Comparison of ENCODE assay signal across 10 cellular contexts in the genomic region with DNA sequence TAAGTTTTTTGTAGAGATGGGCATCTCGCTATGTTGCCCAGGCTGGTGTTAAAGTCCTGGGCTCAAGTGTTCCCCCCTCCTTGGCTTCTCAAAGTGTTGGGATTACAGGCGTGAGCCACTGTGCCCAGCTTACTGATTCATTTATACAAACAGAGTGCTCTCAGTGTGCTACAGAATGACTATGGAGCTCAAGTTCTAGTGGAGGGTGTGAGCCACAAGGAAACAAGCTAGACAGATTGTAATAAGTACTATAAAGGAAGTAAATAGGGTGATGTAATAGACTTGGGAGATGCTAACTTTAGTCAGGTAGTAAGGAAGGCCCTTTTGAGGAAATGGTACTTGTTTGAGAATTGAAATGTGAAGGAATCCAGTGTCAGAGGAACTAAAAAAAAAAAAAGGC. TPM values are rescaled to one million over a fixed set of nuclear protein-coding genes. Genes with fewer than 3 reads are reported as not detected.
DNase-seq lines count a peak whose midpoint lies in the region; ATAC-seq and TF ChIP-seq lines count a peak whose summit lies in the region.
"Had no signal": no experiment of that assay in that cellular context is flagged by ENCODE, and none has a peak within 500 bp of the region (broad histone marks: within the 10 kb centered on the region; RNA-seq: fewer than 3 reads in every experiment).

No MANE protein-coding gene starts in this region.

- H3K4me1 Mint-ChIP-seq in activated T-helper 17 cell treated with anti-CD3 and anti-CD28 coated beads, Interleukin-2, amount 50 U/mL, for 72 hours, result peaks cover 16% of the 10 kb centered on the region

- no peaks in the 10 kb centered on the region for H3K27me3 Mint-ChIP-seq in activated T-helper 17 cell treated with anti-CD3 and anti-CD28 coated beads, Interleukin-2, amount 50 U/mL, for 72 hours

- in situ Hi-C loops in Caki2 (cut with HindIII; ENCODE audit: low pct_unique_long_range_greater_than_20kb, low sequenced_read_pairs), result no loop called here

- TF ChIP-seq CTCF in Loucy (conservative IDR thresholded peaks at IDR 0.05; ENCODE audit: low read length) (no peak), mucosa of descending colon (IDR thresholded peaks at IDR 0.05) (no peak)

- no peaks in the 10 kb centered on the region for H4K20me1 ChIP-seq in Loucy (ENCODE audit: insufficient read depth, low read length, poor library complexity, severe bottlenecking)

- peak overlapping the region; percentile 94 for H3K4me3 Mint-ChIP-seq in activated T-helper 17 cell treated with anti-CD3 and anti-CD28 coated beads, Interleukin-2, amount 50 U/mL, for 72 hours

- no peaks in the 10 kb centered on the region for H3K27me3 ChIP-seq in Loucy (ENCODE audit: insufficient read depth, low read length, poor library complexity, severe bottlenecking)
- H3K27me3 ChIP-seq: cardiac muscle cell had no signal

- intact Hi-C loops in mucosa of descending colon (cut with DNase I, micrococcal nuclease), result loop anchor here in 1 of 2 donors (10.0 kb wide), 1 partner anchor 91 kb away; no protein-coding TSS in a partner anchor

- H3K36me3 ChIP-seq in Loucy (ENCODE audit: insufficient read depth, low read length), result peaks cover 13% of the 10 kb centered on the region; the same call in 1 of the 2 replicates
- H3K36me3 ChIP-seq in mucosa of descending colon (ENCODE audit: low read depth), result no peaks in the 10 kb centered on the region
- H3K36me3 ChIP-seq: cardiac muscle cell had no signal

- DNase-seq in Caki2 (ENCODE audit: low read depth) (peak; percentile 38), mucosa of descending colon (peak in 2 of 3 donors; percentile 34 to 42), dermis blood vessel endothelial cell (no peak)
- DNase-seq: NCI-H510A treated with DMSO at 0.1 percent for 48 hours had no signal

- ATAC-seq in activated T-helper 17 cell treated with anti-CD3 and anti-CD28 coated beads, Interleukin-2, amount 50 U/mL, for 72 hours (replicated peaks), result peak; percentile 15
- ATAC-seq in mucosa of descending colon, result peak; percentile 71
- ATAC-seq in HG03432 (IDR thresholded peaks at IDR 0.05; ENCODE audit: unreplicated experiment), result no peak
- ATAC-seq in GM21576 (IDR thresholded peaks at IDR 0.05; ENCODE audit: unreplicated experiment), result no peak
- ATAC-seq in HG03439 (IDR thresholded peaks at IDR 0.05; ENCODE audit: unreplicated experiment), result no peak

- H3K9me3 ChIP-seq in Loucy (ENCODE audit: insufficient read depth, low read depth, low read length) (no peaks in the 10 kb centered on the region), mucosa of descending colon (no peaks in the 10 kb centered on the region)

- H3K9ac ChIP-seq in Loucy (ENCODE audit: low read depth, low read length, poor library complexity, severe bottlenecking), result peak overlapping the region; percentile 85

- H3K4me3 ChIP-seq in Loucy (ENCODE audit: low read length, poor library complexity, severe bottlenecking) (no peak overlapping the region), mucosa of descending colon (no peak overlapping the region)
- H3K4me3 ChIP-seq: cardiac muscle cell had no signal

- no peaks in the 10 kb centered on the region for H3K9me3 Mint-ChIP-seq in activated T-helper 17 cell treated with anti-CD3 and anti-CD28 coated beads, Interleukin-2, amount 50 U/mL, for 72 hours

- H2AFZ ChIP-seq in Loucy (ENCODE audit: low read length), result no peak overlapping the region

- H3F3A ChIP-seq in Loucy (ENCODE audit: low read depth), result no peaks in the 10 kb centered on the region

- H3K27ac Mint-ChIP-seq in activated T-helper 17 cell treated with anti-CD3 and anti-CD28 coated beads, Interleukin-2, amount 50 U/mL, for 72 hours, result peak overlapping the region; percentile 99

- H3K4me1 ChIP-seq in Loucy (ENCODE audit: insufficient read depth, low read length, poor library complexity, severe bottlenecking), result peaks cover 17% of the 10 kb centered on the region
- H3K4me1 ChIP-seq in mucosa of descending colon (ENCODE audit: low read depth), result peaks cover 22% of the 10 kb centered on the region

- H3K4me2 ChIP-seq in Loucy (ENCODE audit: low read depth, low read length, poor library complexity, severe bottlenecking), result peak overlapping the region; percentile 75

- peaks cover 26% of the 10 kb centered on the region for H3K79me2 ChIP-seq in Loucy (ENCODE audit: insufficient read depth, low read length)

- peaks cover 38% of the 10 kb centered on the region for H3K36me3 Mint-ChIP-seq in activated T-helper 17 cell treated with anti-CD3 and anti-CD28 coated beads, Interleukin-2, amount 50 U/mL, for 72 hours (ENCODE audit: low read depth)

- H3K9me2 ChIP-seq in Loucy (replicated peaks; ENCODE audit: low read depth, low read length), result no peaks in the 10 kb centered on the region

RNA-seq across cellular contexts. Expression of gene TMEM267, which starts 1.7 kb away (rescaled TPM):
- 16.3 and 23.1 TPM in 2 replicates for total RNA-seq in Caki2 (2014; rRNA removed; shearing (Covaris generic); ENCODE audit: low replicate concordance)
- total RNA-seq in activated T-helper 17 cell treated with anti-CD3 and anti-CD28 coated beads, Interleukin-2, amount 50 U/mL, for 72 hours, result 10 to 100 TPM in 1 of 2 donors, 1 to 10 TPM in 1; 9.5 to 14.6 TPM
- 10 to 100 TPM in 2 of 3 donors, 1 to 10 TPM in 1; 8.2 to 10.7 (median 10.6) TPM for total RNA-seq in mucosa of descending colon
- 5.8 and 10.2 TPM in 2 replicates for total RNA-seq in dermis blood vessel endothelial cell

RNA-seq across cellular contexts. Expression of gene C5orf34, which starts 29.5 kb away (rescaled TPM):
- 12.3 and 21.5 TPM in 2 replicates for total RNA-seq in Caki2 (2014; rRNA removed; shearing (Covaris generic); ENCODE audit: low replicate concordance)
- total RNA-seq in activated T-helper 17 cell treated with anti-CD3 and anti-CD28 coated beads, Interleukin-2, amount 50 U/mL, for 72 hours, result 10 to 100 TPM in 1 of 2 donors, 1 to 10 TPM in 1; 7.7 to 11.7 TPM
- total RNA-seq in mucosa of descending colon, result 1 to 10 TPM; 1.3 to 2.9 (median 1.7) TPM
- total RNA-seq in dermis blood vessel endothelial cell, result 2.4 and 4.7 TPM in 2 replicates

Comparison
In these comparisons a context has a peak if more than half of its experiments do, and no peak if none do; other contexts are left out.
1. ATAC-seq: peak in activated T-helper 17 cell treated with anti-CD3 and anti-CD28 coated beads, Interleukin-2, amount 50 U/mL, for 72 hours (single experiment) and mucosa of descending colon (single experiment); none in HG03432 (single experiment), GM21576 (single experiment) and HG03439 (single experiment).